Comparison of ENCODE assay signal across 18 cellular contexts in the genomic region with DNA sequence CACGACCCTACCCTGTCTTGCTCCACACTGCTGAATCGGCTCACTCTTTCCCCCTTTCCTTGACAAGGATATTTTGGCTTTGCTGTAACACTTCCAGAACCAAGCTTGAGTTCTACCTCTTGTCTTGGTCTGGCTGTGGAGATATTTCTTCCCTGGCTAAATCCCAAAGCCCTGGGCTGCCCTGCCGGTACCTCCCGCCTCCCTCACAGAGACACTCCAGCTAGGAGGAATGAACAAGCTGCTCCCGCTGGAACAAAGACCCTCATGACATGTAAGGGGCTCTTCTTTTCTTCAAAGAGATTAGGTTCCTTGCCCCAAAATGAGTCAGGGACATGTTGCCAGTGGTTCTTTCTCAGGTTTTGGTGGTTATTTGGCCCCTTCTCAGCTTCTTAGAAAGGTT.
"Had no signal": no experiment of that assay in that cellular context is flagged by ENCODE, and none has a peak within 500 bp of the region (broad histone marks: within the 10 kb centered on the region; RNA-seq: fewer than 3 reads in every experiment).

No MANE protein-coding gene starts in this region.

- H3K27me3 Mint-ChIP-seq: T-cell had no signal

- H3K4me3 ChIP-seq: adrenal gland, lung, SK-N-MC, transverse colon had no signal

- ATAC-seq: T-cell had no signal

- H3K27me3 ChIP-seq: adrenal gland, transverse colon had no signal

- DNase-seq: activated CD4-positive, alpha-beta T cell treated with anti-CD3 and anti-CD28 coated beads, Interleukin-2, amount 50 U/mL, for 48 hours; activated naive CD4-positive, alpha-beta T cell treated with anti-CD3 and anti-CD28 coated beads, Interleukin-2, amount 50 U/mL, for 16 hours; adrenal gland; cortex of kidney; effector CD8-positive, alpha-beta T cell; foreskin melanocyte; immature natural killer cell; retina; stimulated activated CD4-positive, alpha-beta T cell treated with anti-CD3 and anti-CD28 coated beads, Interleukin-15, amount 100 ng/mL, for 24 hours; stimulated activated CD4-positive, alpha-beta T cell treated with anti-CD3 and anti-CD28 coated beads, Interleukin-4, amount 100 ng/mL, for 1 hour; stimulated activated naive CD4-positive, alpha-beta T cell; substantia nigra; T-cell; transverse colon had no signal

- H3K27ac ChIP-seq: adrenal gland, SK-N-MC, transverse colon had no signal

- H3K9me3 Mint-ChIP-seq: activated T-helper 2 cell treated with anti-CD3 and anti-CD28 coated beads, Interferon-gamma antibody, Interleukin-2, Interleukin-4, amounts not matched to agents 10 μg/mL and 5 μg/mL and 100 μg/mL, durations not matched to agents 14 hours and 24 hours and 36 hours; immature natural killer cell; mesothelial cell of epicardium; T-cell had no signal

- H3K4me1 Mint-ChIP-seq: mesothelial cell of epicardium had no signal

- H3K4me3 Mint-ChIP-seq: immature natural killer cell, mesothelial cell of epicardium, T-cell had no signal

- H3K27ac Mint-ChIP-seq: activated T-helper 2 cell treated with anti-CD3 and anti-CD28 coated beads, Interferon-gamma antibody, Interleukin-2, Interleukin-4, amounts not matched to agents 10 μg/mL and 5 μg/mL and 100 μg/mL, durations not matched to agents 14 hours and 24 hours and 36 hours; mesothelial cell of epicardium; T-cell had no signal

- H3K9me3 ChIP-seq: adrenal gland, transverse colon had no signal
